1 cellular context compared by ENCODE assay signal in the genomic region with DNA sequence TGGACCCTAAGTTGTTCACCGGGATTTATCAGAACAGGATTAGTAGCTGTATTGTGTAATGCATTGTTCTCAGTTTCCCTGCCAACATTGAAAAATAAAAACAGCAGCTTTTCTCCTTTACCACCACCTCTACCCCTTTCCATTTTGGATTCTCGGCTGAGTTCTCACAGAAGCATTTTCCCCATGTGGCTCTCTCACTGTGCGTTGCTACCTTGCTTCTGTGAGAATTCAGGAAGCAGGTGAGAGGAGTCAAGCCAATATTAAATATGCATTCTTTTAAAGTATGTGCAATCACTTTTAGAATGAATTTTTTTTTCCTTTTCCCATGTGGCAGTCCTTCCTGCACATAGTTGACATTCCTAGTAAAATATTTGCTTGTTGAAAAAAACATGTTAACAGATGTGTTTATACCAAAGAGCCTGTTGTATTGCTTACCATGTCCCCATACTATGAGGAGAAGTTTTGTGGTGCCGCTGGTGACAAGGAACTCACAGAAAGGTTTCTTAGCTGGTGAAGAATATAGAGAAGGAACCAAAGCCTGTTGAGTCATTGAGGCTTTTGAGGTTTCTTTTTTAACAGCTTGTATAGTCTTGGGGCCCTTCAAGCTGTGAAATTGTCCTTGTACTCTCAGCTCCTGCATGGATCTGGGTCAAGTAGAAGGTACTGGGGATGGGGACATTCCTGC.
TF ChIP-seq lines count a peak whose summit lies in the region.

No MANE protein-coding gene starts in this region.

TF ChIP-seq in GM23338, 12 proteins besides CTCF, POLR2A, EP300 and RAD21 (continued from another document):
- TF ChIP-seq, protein P1, sequence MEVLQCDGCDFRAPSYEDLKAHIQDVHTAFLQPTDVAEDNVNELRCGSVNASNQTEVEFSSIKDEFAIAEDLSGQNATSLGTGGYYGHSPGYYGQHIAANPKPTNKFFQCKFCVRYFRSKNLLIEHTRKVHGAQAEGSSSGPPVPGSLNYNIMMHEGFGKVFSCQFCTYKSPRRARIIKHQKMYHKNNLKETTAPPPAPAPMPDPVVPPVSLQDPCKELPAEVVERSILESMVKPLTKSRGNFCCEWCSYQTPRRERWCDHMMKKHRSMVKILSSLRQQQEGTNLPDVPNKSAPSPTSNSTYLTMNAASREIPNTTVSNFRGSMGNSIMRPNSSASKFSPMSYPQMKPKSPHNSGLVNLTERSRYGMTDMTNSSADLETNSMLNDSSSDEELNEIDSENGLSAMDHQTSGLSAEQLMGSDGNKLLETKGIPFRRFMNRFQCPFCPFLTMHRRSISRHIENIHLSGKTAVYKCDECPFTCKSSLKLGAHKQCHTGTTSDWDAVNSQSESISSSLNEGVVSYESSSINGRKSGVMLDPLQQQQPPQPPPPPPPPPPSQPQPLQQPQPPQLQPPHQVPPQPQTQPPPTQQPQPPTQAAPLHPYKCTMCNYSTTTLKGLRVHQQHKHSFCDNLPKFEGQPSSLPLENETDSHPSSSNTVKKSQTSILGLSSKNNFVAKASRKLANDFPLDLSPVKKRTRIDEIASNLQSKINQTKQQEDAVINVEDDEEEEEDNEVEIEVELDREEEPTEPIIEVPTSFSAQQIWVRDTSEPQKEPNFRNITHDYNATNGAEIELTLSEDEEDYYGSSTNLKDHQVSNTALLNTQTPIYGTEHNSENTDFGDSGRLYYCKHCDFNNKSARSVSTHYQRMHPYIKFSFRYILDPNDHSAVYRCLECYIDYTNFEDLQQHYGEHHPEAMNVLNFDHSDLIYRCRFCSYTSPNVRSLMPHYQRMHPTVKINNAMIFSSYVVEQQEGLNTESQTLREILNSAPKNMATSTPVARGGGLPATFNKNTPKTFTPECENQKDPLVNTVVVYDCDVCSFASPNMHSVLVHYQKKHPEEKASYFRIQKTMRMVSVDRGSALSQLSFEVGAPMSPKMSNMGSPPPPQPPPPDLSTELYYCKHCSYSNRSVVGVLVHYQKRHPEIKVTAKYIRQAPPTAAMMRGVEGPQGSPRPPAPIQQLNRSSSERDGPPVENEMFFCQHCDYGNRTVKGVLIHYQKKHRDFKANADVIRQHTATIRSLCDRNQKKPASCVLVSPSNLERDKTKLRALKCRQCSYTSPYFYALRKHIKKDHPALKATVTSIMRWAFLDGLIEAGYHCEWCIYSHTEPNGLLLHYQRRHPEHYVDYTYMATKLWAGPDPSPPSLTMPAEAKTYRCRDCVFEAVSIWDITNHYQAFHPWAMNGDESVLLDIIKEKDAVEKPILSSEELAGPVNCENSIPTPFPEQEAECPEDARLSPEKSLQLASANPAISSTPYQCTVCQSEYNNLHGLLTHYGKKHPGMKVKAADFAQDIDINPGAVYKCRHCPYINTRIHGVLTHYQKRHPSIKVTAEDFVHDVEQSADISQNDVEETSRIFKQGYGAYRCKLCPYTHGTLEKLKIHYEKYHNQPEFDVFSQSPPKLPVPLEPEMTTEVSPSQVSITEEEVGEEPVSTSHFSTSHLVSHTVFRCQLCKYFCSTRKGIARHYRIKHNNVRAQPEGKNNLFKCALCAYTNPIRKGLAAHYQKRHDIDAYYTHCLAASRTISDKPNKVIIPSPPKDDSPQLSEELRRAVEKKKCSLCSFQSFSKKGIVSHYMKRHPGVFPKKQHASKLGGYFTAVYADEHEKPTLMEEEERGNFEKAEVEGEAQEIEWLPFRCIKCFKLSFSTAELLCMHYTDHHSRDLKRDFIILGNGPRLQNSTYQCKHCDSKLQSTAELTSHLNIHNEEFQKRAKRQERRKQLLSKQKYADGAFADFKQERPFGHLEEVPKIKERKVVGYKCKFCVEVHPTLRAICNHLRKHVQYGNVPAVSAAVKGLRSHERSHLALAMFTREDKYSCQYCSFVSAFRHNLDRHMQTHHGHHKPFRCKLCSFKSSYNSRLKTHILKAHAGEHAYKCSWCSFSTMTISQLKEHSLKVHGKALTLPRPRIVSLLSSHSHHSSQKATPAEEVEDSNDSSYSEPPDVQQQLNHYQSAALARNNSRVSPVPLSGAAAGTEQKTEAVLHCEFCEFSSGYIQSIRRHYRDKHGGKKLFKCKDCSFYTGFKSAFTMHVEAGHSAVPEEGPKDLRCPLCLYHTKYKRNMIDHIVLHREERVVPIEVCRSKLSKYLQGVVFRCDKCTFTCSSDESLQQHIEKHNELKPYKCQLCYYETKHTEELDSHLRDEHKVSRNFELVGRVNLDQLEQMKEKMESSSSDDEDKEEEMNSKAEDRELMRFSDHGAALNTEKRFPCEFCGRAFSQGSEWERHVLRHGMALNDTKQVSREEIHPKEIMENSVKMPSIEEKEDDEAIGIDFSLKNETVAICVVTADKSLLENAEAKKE (CRISPR knock-in tag; IDR thresholded peaks at IDR 0.05): no peak
- TF ChIP-seq EZH2 (IDR thresholded peaks at IDR 0.05; ENCODE audit: low read depth, unreplicated experiment) (no peak), CREB1 (CRISPR knock-in tag; IDR thresholded peaks at IDR 0.05; ENCODE audit: low read depth) (no peak), EZH2phosphoT487 (IDR thresholded peaks at IDR 0.05; ENCODE audit: unreplicated experiment) (no peak), ZNF114 (CRISPR knock-in tag; IDR thresholded peaks at IDR 0.05) (no peak), POLR2AphosphoS5 (IDR thresholded peaks at IDR 0.05; ENCODE audit: low read depth) (no peak)
